8 cellular contexts compared by ENCODE assay signal in the genomic region with DNA sequence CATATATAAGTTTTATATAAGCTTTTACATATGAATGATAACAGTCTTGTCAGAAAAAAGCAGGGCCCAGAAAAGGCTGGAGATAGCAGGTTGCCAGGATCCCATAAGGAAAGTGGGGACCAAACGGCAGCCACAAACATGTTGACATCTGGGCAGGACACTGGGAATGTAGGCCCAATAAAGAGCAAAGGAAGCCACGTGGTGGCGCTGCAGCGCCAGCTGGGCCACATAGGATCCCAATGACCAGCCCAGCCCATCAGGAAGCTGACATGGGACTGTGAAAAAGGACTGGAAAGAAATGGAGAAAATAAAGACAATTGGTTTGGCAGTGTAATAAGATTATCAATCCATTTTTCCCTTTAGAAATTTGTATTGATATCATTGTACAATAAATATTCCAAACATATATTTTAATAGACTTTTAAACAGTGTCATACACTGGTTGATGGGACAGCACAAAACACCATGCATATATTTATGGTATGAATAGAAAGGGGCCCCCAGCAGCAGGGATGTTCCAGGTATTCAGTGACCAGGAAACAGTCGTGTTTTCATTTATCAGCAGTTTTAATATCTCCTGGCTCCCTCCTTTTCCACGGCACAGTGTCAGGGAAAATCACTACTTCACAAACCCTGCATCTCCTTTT.
DNase-seq lines count a peak whose midpoint lies in the region; ATAC-seq, FAIRE-seq and TF ChIP-seq lines count a peak whose summit lies in the region.

No MANE protein-coding gene starts in this region.

- H3K79me2 ChIP-seq in OCI-LY3 (ENCODE audit: low read length), result no peaks in the 10 kb centered on the region

- no peak for TF ChIP-seq EP300 in A549 (IDR thresholded peaks at IDR 0.05)

- no peak for TF ChIP-seq POLR2A in A549 (IDR thresholded peaks at IDR 0.05; ENCODE audit: low read length)
- TF ChIP-seq POLR2A in lower leg skin (IDR thresholded peaks at IDR 0.05), result no peak

- H3K9me3 ChIP-seq in A549, result no peaks in the 10 kb centered on the region
- no peaks in the 10 kb centered on the region for H3K9me3 ChIP-seq in OCI-LY3 (ENCODE audit: insufficient read depth, low read length)

- H3K4me2 ChIP-seq in A549, result no peak overlapping the region
- H3K4me2 ChIP-seq in OCI-LY3 (ENCODE audit: low read length), result no peak overlapping the region

- H3K4me1 ChIP-seq in A549 (no peaks in the 10 kb centered on the region), OCI-LY3 (ENCODE audit: low read length) (no peaks in the 10 kb centered on the region)

- no peaks in the 10 kb centered on the region for H3K36me3 ChIP-seq in OCI-LY3 (replicated peaks; ENCODE audit: low read depth, low read length)

- WGBS in A549 (ENCODE audit: missing lambda C conversion rate), result 21% methylated on average over 6 of the region's 6 CpGs
- 44 to 52% methylated on average over 6 of the region's 6 CpGs for WGBS in lower leg skin, 2 donors

- H3K4me3 ChIP-seq in A549 (no peak overlapping the region), GM12865 (ENCODE audit: low read depth, low read length) (no peak overlapping the region), OCI-LY3 (ENCODE audit: low read length) (no peak overlapping the region), lower leg skin (ENCODE audit: low read depth, poor library complexity, severe bottlenecking) (no peak overlapping the region)

- CTCF ChIA-PET in A549 (lab: Yijun Ruan, JAX), result interaction anchor here (0.6 to 13.0 kb wide), 38 partner anchors 8 to 473 kb away, joined by 3 to 192 read pairs (median 4); a partner anchor contains a TSS

- DNase-seq in A549 (ENCODE audit: low read depth in 1 of 2, low spot score in 1 of 2), result peak; percentile 66 to 75
- DNase-seq in GM12865 (ENCODE audit: low read depth), result peak; percentile 38
- DNase-seq in HTR-8/SVneo (ENCODE audit: insufficient read length, low spot score), result peak; percentile 59
- DNase-seq in dermis blood vessel endothelial cell, result peak; percentile 55
- DNase-seq in lower leg skin (ENCODE audit: low spot score in 2 of 2), result peak; percentile 39 to 89

- H3K27ac ChIP-seq in A549 (0 out of 6 replicates have a peak overlapping the region, but pooled peaks of 1 of the 2 experiments have one; percentile 6), OCI-LY3 (ENCODE audit: low read length) (no peak overlapping the region)

- TF ChIP-seq RAD21 in A549 (conservative IDR thresholded peaks at IDR 0.05 in 1 of 2, IDR thresholded peaks at IDR 0.05 in 1 of 2), result peak; percentile 96

- POLR2A ChIA-PET in A549 (lab: Yijun Ruan, JAX), result interaction anchor here (0.7 kb wide), 1 partner anchor 320 kb away, joined by 3 read pairs; no protein-coding TSS in a partner anchor

- H3K27me3 ChIP-seq in OCI-LY3 (ENCODE audit: low read depth, low read length), result no peaks in the 10 kb centered on the region

- ATAC-seq in A549 (peak; percentile 99 to 100), HG03442 (IDR thresholded peaks at IDR 0.05; ENCODE audit: unreplicated experiment) (no peak), HG02763 (IDR thresholded peaks at IDR 0.05; ENCODE audit: unreplicated experiment) (no peak)

- no peak overlapping the region for H2AFZ ChIP-seq in OCI-LY3 (ENCODE audit: low read depth, low read length)

- H3K9ac ChIP-seq in OCI-LY3 (ENCODE audit: low read length), result no peak overlapping the region

- intact Hi-C loops in lower leg skin (cut with DNase I; ENCODE audit: low total_unique reads), result no loop called here

- peak; percentile 77 for FAIRE-seq in A549 (lab: Jason Lieb, UNC)
- no peak for FAIRE-seq in HTR-8/SVneo (lab: Jason Lieb, UNC)

- H4K20me1 ChIP-seq in OCI-LY3 (ENCODE audit: insufficient read depth, low read length), result no peaks in the 10 kb centered on the region

- TF ChIP-seq CTCF in A549 (IDR thresholded peaks at IDR 0.05), result peak; percentile 88
- peak; percentile 60 for TF ChIP-seq CTCF in GM12865 (IDR thresholded peaks at IDR 0.05; ENCODE audit: insufficient read depth, low read depth, low read length, missing control alignments)
- peak; percentile 89 for TF ChIP-seq CTCF in OCI-LY3 (IDR thresholded peaks at IDR 0.05; ENCODE audit: low read depth, low read length)
- TF ChIP-seq CTCF in lower leg skin (IDR thresholded peaks at IDR 0.05), result no peak

TF ChIP-seq in A549, 52 proteins besides CTCF, POLR2A, EP300 and RAD21:
- TF ChIP-seq, protein P1, sequence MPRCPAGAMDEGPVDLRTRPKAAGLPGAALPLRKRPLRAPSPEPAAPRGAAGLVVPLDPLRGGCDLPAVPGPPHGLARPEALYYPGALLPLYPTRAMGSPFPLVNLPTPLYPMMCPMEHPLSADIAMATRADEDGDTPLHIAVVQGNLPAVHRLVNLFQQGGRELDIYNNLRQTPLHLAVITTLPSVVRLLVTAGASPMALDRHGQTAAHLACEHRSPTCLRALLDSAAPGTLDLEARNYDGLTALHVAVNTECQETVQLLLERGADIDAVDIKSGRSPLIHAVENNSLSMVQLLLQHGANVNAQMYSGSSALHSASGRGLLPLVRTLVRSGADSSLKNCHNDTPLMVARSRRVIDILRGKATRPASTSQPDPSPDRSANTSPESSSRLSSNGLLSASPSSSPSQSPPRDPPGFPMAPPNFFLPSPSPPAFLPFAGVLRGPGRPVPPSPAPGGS (IDR thresholded peaks at IDR 0.05), result no peak
- TF ChIP-seq, protein P2, sequence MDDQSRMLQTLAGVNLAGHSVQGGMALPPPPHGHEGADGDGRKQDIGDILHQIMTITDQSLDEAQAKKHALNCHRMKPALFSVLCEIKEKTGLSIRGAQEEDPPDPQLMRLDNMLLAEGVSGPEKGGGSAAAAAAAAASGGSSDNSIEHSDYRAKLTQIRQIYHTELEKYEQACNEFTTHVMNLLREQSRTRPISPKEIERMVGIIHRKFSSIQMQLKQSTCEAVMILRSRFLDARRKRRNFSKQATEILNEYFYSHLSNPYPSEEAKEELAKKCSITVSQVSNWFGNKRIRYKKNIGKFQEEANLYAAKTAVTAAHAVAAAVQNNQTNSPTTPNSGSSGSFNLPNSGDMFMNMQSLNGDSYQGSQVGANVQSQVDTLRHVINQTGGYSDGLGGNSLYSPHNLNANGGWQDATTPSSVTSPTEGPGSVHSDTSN (IDR thresholded peaks at IDR 0.05), result no peak
- TF ChIP-seq TP53 (CRISPR knock-in tag; IDR thresholded peaks at IDR 0.05) (no peak), JUNB (IDR thresholded peaks at IDR 0.05) (no peak), CBX2 (IDR thresholded peaks at IDR 0.05; ENCODE audit: borderline replicate concordance, low read depth) (no peak), SMC3 (IDR thresholded peaks at IDR 0.05) (peak; percentile 95), POLR2AphosphoS2 (conservative IDR thresholded peaks at IDR 0.05; ENCODE audit: low read length) (no peak), FOXS1 (CRISPR knock-in tag; IDR thresholded peaks at IDR 0.05) (no peak)

Comparison
In these comparisons a context has a peak if more than half of its experiments do, and no peak if none do; other contexts are left out.
1. ATAC-seq: peak in A549 (2 of 2); none in HG03442 (single experiment) and HG02763 (single experiment).
2. CTCF ChIP-seq: peak in A549 (single experiment), GM12865 (single experiment) and OCI-LY3 (single experiment); none in lower leg skin (0 of 3).
3. Peak in every context shown above with its lines, with median percentiles within 50 percentile points of each other: DNase-seq.